28 cellular contexts compared by ENCODE assay signal in genomic region chr1:234713440-234713839, GRCh38.
"Had no signal": no experiment of that assay in that cellular context is flagged by ENCODE, and none has a peak within 500 bp of the region (broad histone marks: within the 10 kb centered on the region; RNA-seq: fewer than 3 reads in every experiment).

No MANE protein-coding gene starts in this region.

- H3K4me3 ChIP-seq: lower lobe of right lung, smooth muscle cell had no signal

- ATAC-seq: esophagus mucosa; left colon; lower lobe of right lung; stimulated activated naive CD8-positive, alpha-beta T cell treated with anti-CD3 and anti-CD28 coated beads, Interleukin-15, amount 100 ng/mL, for 72 hours had no signal

- H3K27ac ChIP-seq: lower lobe of right lung, neutrophil had no signal

- H3K4me1 Mint-ChIP-seq: naive B cell; stimulated activated memory B cell treated with anti-CD40 and anti-IgM and Interleukin-4, amounts not matched to agents 10 μg/mL and 1 μg/mL and 100 μg/mL, for 72 hours had no signal

- H3K27me3 Mint-ChIP-seq: activated T-cell treated with anti-CD3 and anti-CD28 coated beads, Interleukin-2, amount 50 U/mL, for 24 hours; central memory CD8-positive, alpha-beta T cell; dendritic cell treated with granulocyte-macrophage colony-stimulating factor and Interleukin-4, amounts not matched to agents 40 ng/mL and 50 ng/mL, for 4 days; naive B cell; stimulated activated memory B cell treated with anti-CD40 and anti-IgM and Interleukin-4, amounts not matched to agents 10 μg/mL and 1 μg/mL and 100 μg/mL, for 72 hours; stimulated activated naive CD8-positive, alpha-beta T cell treated with anti-CD3 and anti-CD28 coated beads, Interleukin-15, amount 100 ng/mL, for 72 hours had no signal

- H3K9me3 ChIP-seq: lower lobe of right lung, neutrophil had no signal

- DNase-seq: activated CD4-positive, alpha-beta T cell treated with anti-CD3 and anti-CD28 coated beads for 48 hours; activated CD4-positive, alpha-beta T cell treated with anti-CD3 and anti-CD28 coated beads, Interleukin-2, amount 50 U/mL, for 48 hours; activated CD8-positive, alpha-beta memory T cell treated with anti-CD3 and anti-CD28 coated beads, Interleukin-2, amount 50 U/mL, for 48 hours; activated gamma-delta T cell treated with Interleukin-2 at 50 U/mL for 16 hours; activated naive CD4-positive, alpha-beta T cell treated with anti-CD3 and anti-CD28 coated beads, Interleukin-2, amount 50 U/mL, for 16 hours; activated T-cell treated with anti-CD3 and anti-CD28 coated beads, Interleukin-2, amount 50 U/mL, for 24 hours; anterior cingulate cortex; endodermal cell; foreskin fibroblast; hypothalamus; immature natural killer cell; kidney; lower lobe of right lung; naive B cell; nephron progenitor cell; stimulated activated CD4-positive, alpha-beta T cell treated with anti-CD3 and anti-CD28 coated beads, Interleukin-1b, Interleukin-23, amount 100 ng/mL, for 48 hours; stimulated activated CD4-positive, alpha-beta T cell treated with anti-CD3 and anti-CD28 coated beads, Interleukin-4, amount 100 ng/mL, for 4 hours; stimulated activated CD8-positive, alpha-beta memory T cell treated with anti-CD3 and anti-CD28 coated beads, Interleukin-4, amount 100 ng/mL, for 48 hours; stimulated activated naive CD8-positive, alpha-beta T cell treated with anti-CD3 and anti-CD28 coated beads, Interleukin-15, amount 100 ng/mL, for 72 hours; substantia nigra; T-helper 1 cell had no signal

- H3K4me3 Mint-ChIP-seq: activated T-cell treated with anti-CD3 and anti-CD28 coated beads, Interleukin-2, amount 50 U/mL, for 24 hours; central memory CD8-positive, alpha-beta T cell; dendritic cell treated with granulocyte-macrophage colony-stimulating factor and Interleukin-4, amounts not matched to agents 40 ng/mL and 50 ng/mL, for 4 days; endodermal cell; immature natural killer cell; nephron progenitor cell; stimulated activated memory B cell treated with anti-CD40 and anti-IgM and Interleukin-4, amounts not matched to agents 10 μg/mL and 1 μg/mL and 100 μg/mL, for 72 hours; stimulated activated naive CD8-positive, alpha-beta T cell treated with anti-CD3 and anti-CD28 coated beads, Interleukin-15, amount 100 ng/mL, for 72 hours had no signal

- H3K36me3 ChIP-seq: lower lobe of right lung, neutrophil had no signal

- H3K27ac Mint-ChIP-seq: activated T-cell treated with anti-CD3 and anti-CD28 coated beads, Interleukin-2, amount 50 U/mL, for 24 hours; dendritic cell treated with granulocyte-macrophage colony-stimulating factor and Interleukin-4, amounts not matched to agents 40 ng/mL and 50 ng/mL, for 4 days; endodermal cell; immature natural killer cell; stimulated activated memory B cell treated with anti-CD40 and anti-IgM and Interleukin-4, amounts not matched to agents 10 μg/mL and 1 μg/mL and 100 μg/mL, for 72 hours; stimulated activated naive CD8-positive, alpha-beta T cell treated with anti-CD3 and anti-CD28 coated beads, Interleukin-15, amount 100 ng/mL, for 72 hours had no signal

- H3K27me3 ChIP-seq: neutrophil had no signal

- H3K4me2 ChIP-seq: smooth muscle cell had no signal

- H3K9me3 Mint-ChIP-seq: activated T-cell treated with anti-CD3 and anti-CD28 coated beads, Interleukin-2, amount 50 U/mL, for 24 hours; dendritic cell treated with granulocyte-macrophage colony-stimulating factor and Interleukin-4, amounts not matched to agents 40 ng/mL and 50 ng/mL, for 4 days; endodermal cell; immature natural killer cell; nephron progenitor cell; stimulated activated memory B cell treated with anti-CD40 and anti-IgM and Interleukin-4, amounts not matched to agents 10 μg/mL and 1 μg/mL and 100 μg/mL, for 72 hours had no signal

- H3K36me3 Mint-ChIP-seq: stimulated activated memory B cell treated with anti-CD40 and anti-IgM and Interleukin-4, amounts not matched to agents 10 μg/mL and 1 μg/mL and 100 μg/mL, for 72 hours had no signal
